22 cellular contexts compared by ENCODE assay signal in the genomic region with DNA sequence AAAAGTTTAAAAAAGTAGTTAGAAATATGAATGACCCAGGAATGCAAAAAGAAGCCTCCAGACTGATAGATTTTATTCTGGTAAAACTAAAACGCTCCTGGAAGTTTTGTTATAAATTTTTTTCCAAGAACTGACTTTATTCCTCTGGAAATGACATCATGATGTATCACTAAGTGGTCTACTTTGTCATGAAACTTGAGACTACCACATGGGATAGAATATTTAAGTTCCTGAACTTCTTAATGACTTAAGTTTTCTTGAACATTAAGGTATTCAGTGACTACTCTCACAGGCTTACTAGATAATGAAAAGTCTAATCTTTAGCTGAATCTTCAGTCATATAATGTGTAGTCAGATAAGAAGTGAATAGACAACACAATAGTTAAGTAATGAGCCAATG.
A peak's percentile ranks its signal among the peaks of the same experiment; 100 is the strongest.
DNase-seq lines count a peak whose midpoint lies in the region; ATAC-seq, FAIRE-seq and TF ChIP-seq lines count a peak whose summit lies in the region.
"Had no signal": no experiment of that assay in that cellular context is flagged by ENCODE, and none has a peak within 500 bp of the region (broad histone marks: within the 10 kb centered on the region; RNA-seq: fewer than 3 reads in every experiment).

No MANE protein-coding gene starts in this region.

- peak; percentile 65; the same call in 2 of the 3 replicates for ATAC-seq in RWPE2 (ENCODE audit: low read depth)
- no peak for ATAC-seq in HG02763 (IDR thresholded peaks at IDR 0.05; ENCODE audit: unreplicated experiment)
- ATAC-seq: activated T-cell treated with anti-CD3 and anti-CD28 coated beads, Interleukin-2, amount 50 U/mL, for 4 hours; natural killer cell; Right ventricle myocardium inferior; sciatic nerve; T-cell had no signal

- TF ChIP-seq CTCF in RWPE2 (IDR thresholded peaks at IDR 0.05; ENCODE audit: poor library complexity, severe bottlenecking) (no peak), fibroblast of mammary gland (conservative IDR thresholded peaks at IDR 0.05; ENCODE audit: control insufficient read depth, insufficient read depth, low read depth, low read length) (no peak)

- H3K9me3 ChIP-seq in GM23248 (ENCODE audit: low read depth) (no peaks in the 10 kb centered on the region), RWPE2 (ENCODE audit: severe bottlenecking) (no peaks in the 10 kb centered on the region)
- H3K9me3 ChIP-seq: suprapubic skin, uterus had no signal

- FAIRE-seq in frontal cortex (lab: Jason Lieb, UNC) = no peak

- peak; percentile 59 for DNase-seq in GM23248
- no peak for DNase-seq in RWPE2 (ENCODE audit: low spot score)
- peak; percentile 72 for DNase-seq in fibroblast of mammary gland (ENCODE audit: low read depth)
- peak; percentile 39 for DNase-seq in skeletal muscle cell (ENCODE audit: low read depth)
- no peak for DNase-seq in frontal cortex (ENCODE audit: low spot score in 2 of 2)
- no peak for DNase-seq in NCI-H526 treated with DMSO at 0.1 percent for 48 hours (lab: John Stamatoyannopoulos, UW)
- DNase-seq in SW480 (ENCODE audit: low spot score) = no peak
- DNase-seq: activated naive CD4-positive, alpha-beta T cell; activated T-cell treated with anti-CD3 and anti-CD28 coated beads, Interleukin-2, amount 50 U/mL, for 4 hours; CD4-positive, CD25-positive, alpha-beta regulatory T cell; dorsolateral prefrontal cortex; KBM-7; natural killer cell; NCI-H1694; NCI-H69; T-cell; uterus had no signal

- H3K36me3 ChIP-seq in GM23248 (ENCODE audit: low read depth) = no peaks in the 10 kb centered on the region
- H3K36me3 ChIP-seq in RWPE2 (ENCODE audit: low read depth) = no peaks in the 10 kb centered on the region
- H3K36me3 ChIP-seq: suprapubic skin, uterus had no signal

- no peak overlapping the region for H2AFZ ChIP-seq in GM23248
- H2AFZ ChIP-seq: parathyroid adenoma had no signal

- no peaks in the 10 kb centered on the region for H3K27me3 ChIP-seq in GM23248 (replicated peaks; ENCODE audit: insufficient read depth)
- H3K27me3 ChIP-seq in RWPE2 (ENCODE audit: insufficient read depth, poor library complexity, severe bottlenecking) = no peaks in the 10 kb centered on the region
- H3K27me3 ChIP-seq: dorsolateral prefrontal cortex, suprapubic skin, uterus had no signal

- no peak overlapping the region for H3K9ac ChIP-seq in GM23248
- H3K9ac ChIP-seq: parathyroid adenoma had no signal

- H3K27ac ChIP-seq in GM23248 = peak overlapping the region; percentile 16
- peak overlapping the region; percentile 56 for H3K27ac ChIP-seq in RWPE2 (ENCODE audit: poor library complexity, severe bottlenecking)
- H3K27ac ChIP-seq: parathyroid adenoma, suprapubic skin had no signal

- peak overlapping the region; percentile 29 for H3K4me2 ChIP-seq in GM23248 (ENCODE audit: unreplicated experiment)

- no peaks in the 10 kb centered on the region for H3K9me2 ChIP-seq in GM23248 (ENCODE audit: insufficient read depth)

- H3K79me2 ChIP-seq in GM23248 (ENCODE audit: insufficient read depth) = no peaks in the 10 kb centered on the region
- H3K79me2 ChIP-seq: parathyroid adenoma had no signal

- WGBS in GM23248 (ENCODE audit: low coverage in 1 of 2, low lambda C conversion rate in 2 of 2, missing lambda C conversion rate in 2 of 2), 2 experiments = 53 to 58% methylated on average over 1 of the region's 1 CpG

- peaks cover 45% of the 10 kb centered on the region for H3F3A ChIP-seq in GM23248 (ENCODE audit: insufficient read depth)

- in situ Hi-C loops in GM23248 (cut with MboI) = no loop called here

- H4K20me1 ChIP-seq in GM23248 (ENCODE audit: insufficient read depth) = no peaks in the 10 kb centered on the region

- H3K4me3 ChIP-seq in GM23248 (no peak overlapping the region), RWPE2 (ENCODE audit: severe bottlenecking) (no peak overlapping the region), fibroblast of mammary gland (ENCODE audit: control insufficient read depth, low read depth, low read length) (no peak overlapping the region), skeletal muscle cell (ENCODE audit: low read depth, low read length) (no peak overlapping the region)
- H3K4me3 ChIP-seq: dorsolateral prefrontal cortex, suprapubic skin, uterus had no signal

- H3K4me1 ChIP-seq in GM23248 (ENCODE audit: insufficient read depth) = peaks cover 61% of the 10 kb centered on the region
- peaks cover 22% of the 10 kb centered on the region for H3K4me1 ChIP-seq in RWPE2 (ENCODE audit: insufficient read depth, poor library complexity, severe bottlenecking)
- H3K4me1 ChIP-seq: parathyroid adenoma, suprapubic skin had no signal

Comparison
In these comparisons a context has a peak if more than half of its experiments do, and no peak if none do; other contexts are left out.
1. DNase-seq: peak in GM23248 (single experiment), fibroblast of mammary gland (single experiment) and skeletal muscle cell (single experiment); none in RWPE2 (single experiment), frontal cortex (0 of 2), NCI-H526 treated with DMSO at 0.1 percent for 48 hours (single experiment) and SW480 (single experiment).